In genomic region chrX:53421125-53421524, GRCh38 we compare ENCODE assay signal across 8 cellular contexts. TPM values are rescaled to one million over a fixed set of nuclear protein-coding genes. Genes with fewer than 3 reads are reported as not detected.
DNase-seq lines count a peak whose midpoint lies in the region; ATAC-seq and TF ChIP-seq lines count a peak whose summit lies in the region.

No MANE protein-coding gene starts in this region.

- H3K36me3 Mint-ChIP-seq in naive B cell: no peaks in the 10 kb centered on the region

- DNase-seq in Jurkat, Clone E6-1 (ENCODE audit: low read depth, low spot score): no peak
- DNase-seq in cardiac fibroblast (ENCODE audit: low read depth in 2 of 2): no peak
- no peak for DNase-seq in naive B cell
- no peak for DNase-seq in HEK293T (ENCODE audit: extremely low spot score)
- no peak for DNase-seq in stimulated activated CD4-positive, alpha-beta T cell treated with anti-CD3 and anti-CD28 coated beads, Interleukin-4, amount 100 ng/mL, for 24 hours
- DNase-seq in activated effector memory CD4-positive, alpha-beta T cell treated with anti-CD3 and anti-CD28 coated beads, Interleukin-2, amount 50 U/mL, for 16 hours: no peak

- TF ChIP-seq CTCF in C4-2B (conservative IDR thresholded peaks at IDR 0.05) (no peak), cardiac fibroblast (IDR thresholded peaks at IDR 0.05; ENCODE audit: low read depth, low read length) (no peak)

- H3K27ac ChIP-seq in C4-2B: peak overlapping the region; percentile 94; the same call in 1 of the 2 replicates

- H3K4me3 ChIP-seq in Jurkat, Clone E6-1 (ENCODE audit: low read length): peak overlapping the region; percentile 73
- peak overlapping the region; percentile 64 to 70 for H3K4me3 ChIP-seq in cardiac fibroblast (replicated peaks in 1 of 2; ENCODE audit: low read depth in 2 of 2, low read length in 2 of 2)

- H3K9me3 Mint-ChIP-seq in naive B cell: no peaks in the 10 kb centered on the region

- peaks cover 20 to 47% (median 36%) of the 10 kb centered on the region in 3 donors for H3K4me1 Mint-ChIP-seq in naive B cell

- H3K27me3 Mint-ChIP-seq in naive B cell: no peaks in the 10 kb centered on the region

- ATAC-seq in naive B cell (ENCODE audit: low read depth in 2 of 2) (no peak), GM19023 (IDR thresholded peaks at IDR 0.05; ENCODE audit: unreplicated experiment) (no peak)

- peak overlapping the region; percentile 79 to 100 (median 98) for H3K4me3 Mint-ChIP-seq in naive B cell

- CTCF ChIA-PET in HEK293T (lab: Yijun Ruan, JAX): no interaction called here

- H3K27ac Mint-ChIP-seq in naive B cell: peak overlapping the region; percentile 97 to 100 (median 99)

- POLR2A ChIA-PET in HEK293T (lab: Yijun Ruan, JAX): interaction anchor here (0.6 to 2.6 kb wide), 6 partner anchors 9 to 196 kb away, joined by 3 to 36 read pairs (median 8); partner anchors contain the start of gene KDM5C

TF ChIP-seq in HEK293T, 16 proteins besides CTCF, POLR2A, EP300 and RAD21:
- no peak for TF ChIP-seq ARNT (IDR thresholded peaks at IDR 0.05)
- TF ChIP-seq FOXK2 (IDR thresholded peaks at IDR 0.05): no peak
- TF ChIP-seq FOXA1 (IDR thresholded peaks at IDR 0.05): no peak
- TF ChIP-seq ZNF384 (IDR thresholded peaks at IDR 0.05): no peak
- no peak for TF ChIP-seq HDGF (IDR thresholded peaks at IDR 0.05; ENCODE audit: borderline replicate concordance)
- TF ChIP-seq CTBP1 (IDR thresholded peaks at IDR 0.05; ENCODE audit: borderline replicate concordance): no peak
- TF ChIP-seq SP1 (IDR thresholded peaks at IDR 0.05): no peak
- TF ChIP-seq PKNOX1 (IDR thresholded peaks at IDR 0.05): no peak
- no peak for TF ChIP-seq LEF1 (IDR thresholded peaks at IDR 0.05; ENCODE audit: borderline replicate concordance)
- no peak for TF ChIP-seq L3MBTL2 (conservative IDR thresholded peaks at IDR 0.05)
- TF ChIP-seq NFRKB (IDR thresholded peaks at IDR 0.05): no peak
- no peak for TF ChIP-seq ELF4 (IDR thresholded peaks at IDR 0.05)
- TF ChIP-seq BHLHE40 (IDR thresholded peaks at IDR 0.05; ENCODE audit: borderline replicate concordance): no peak
- TF ChIP-seq TARDBP (IDR thresholded peaks at IDR 0.05): no peak
- TF ChIP-seq FOXM1 (IDR thresholded peaks at IDR 0.05; ENCODE audit: borderline replicate concordance): no peak
- TF ChIP-seq SUZ12 (IDR thresholded peaks at IDR 0.05): no peak

RNA-seq across cellular contexts. Expression of gene SMC1A, which starts 1.3 kb away (rescaled TPM):
- polyA plus RNA-seq in Jurkat, Clone E6-1 (2012; ENCODE audit: insufficient read depth, insufficient read length): 158 TPM
- 10 to 100 TPM; 31.1 to 79.1 (median 50.3) TPM for polyA plus RNA-seq in naive B cell (ENCODE audit: low read depth in 6 of 6)

RNA-seq across cellular contexts. Expression of gene RIBC1, which starts 1.5 kb away (rescaled TPM):
- 1.00 TPM for polyA plus RNA-seq in Jurkat, Clone E6-1 (2012; ENCODE audit: insufficient read depth, insufficient read length)
- under 1 TPM in 4 of 6 donors, not detected in 2; 0.31 to 0.57 (median 0.43) TPM for polyA plus RNA-seq in naive B cell (ENCODE audit: low read depth in 6 of 6)

RNA-seq across cellular contexts. Expression of gene HSD17B10, which starts 13.0 kb away (rescaled TPM):
- 193 TPM for polyA plus RNA-seq in Jurkat, Clone E6-1 (2012; ENCODE audit: insufficient read depth, insufficient read length)
- polyA plus RNA-seq in naive B cell (ENCODE audit: low read depth in 6 of 6): 100 to 1,000 TPM in 5 of 6 donors, 10 to 100 TPM in 1; 96.9 to 181 (median 116) TPM
